Comparison of ENCODE assay signal across 19 cellular contexts in the genomic region with DNA sequence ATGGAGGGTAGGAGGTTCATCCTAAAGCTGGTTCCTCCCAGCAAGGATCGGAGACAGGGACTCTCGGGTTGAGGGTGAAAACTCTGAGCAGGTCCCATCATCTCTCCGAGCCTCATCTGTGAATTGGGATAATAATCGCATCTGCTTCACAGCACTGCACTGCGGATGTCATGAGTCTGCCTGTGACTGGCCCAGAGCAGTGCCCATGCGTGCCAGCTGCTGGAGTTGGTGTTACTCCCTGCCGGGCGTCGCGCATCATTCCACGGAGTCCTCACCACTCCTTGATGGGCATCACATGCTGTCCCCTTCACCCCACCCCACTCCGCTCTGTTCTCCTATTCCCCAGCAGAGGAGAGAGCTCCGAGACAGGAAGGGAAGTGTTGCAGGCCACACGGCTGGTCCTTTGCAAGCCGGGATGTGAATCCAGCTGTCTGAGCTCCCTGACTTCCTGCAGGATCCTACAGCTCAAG. TPM values are rescaled to one million over a fixed set of nuclear protein-coding genes. Genes with fewer than 3 reads are reported as not detected.
A peak's percentile ranks its signal among the peaks of the same experiment; 100 is the strongest.
DNase-seq lines count a peak whose midpoint lies in the region; ATAC-seq and TF ChIP-seq lines count a peak whose summit lies in the region.
"Had no signal": no experiment of that assay in that cellular context is flagged by ENCODE, and none has a peak within 500 bp of the region (broad histone marks: within the 10 kb centered on the region; RNA-seq: fewer than 3 reads in every experiment).

No MANE protein-coding gene starts in this region.

- peak overlapping the region; percentile 75 for H3K27ac ChIP-seq in Panc1 (ENCODE audit: low read length)
- H3K27ac ChIP-seq: right lobe of liver had no signal

- peaks cover 15% of the 10 kb centered on the region for H3K4me1 ChIP-seq in Panc1 (ENCODE audit: control insufficient read depth, insufficient read depth, low read length)
- H3K4me1 ChIP-seq: right lobe of liver had no signal

- TF ChIP-seq CTCF in Panc1 (IDR thresholded peaks at IDR 0.05) (no peak), glutamatergic neuron (IDR thresholded peaks at IDR 0.05; ENCODE audit: partially characterized antibody, unreplicated experiment) (no peak)

- H3K27ac Mint-ChIP-seq in glutamatergic neuron (ENCODE audit: unreplicated experiment), result peak overlapping the region; percentile 5
- H3K27ac Mint-ChIP-seq: activated T-helper 17 cell treated with anti-CD3 and anti-CD28 coated beads, Interleukin-2, amount 50 U/mL, for 72 hours; CD4-positive, alpha-beta memory T cell; T-cell had no signal

- no peaks in the 10 kb centered on the region for H3K36me3 ChIP-seq in Panc1 (ENCODE audit: control insufficient read depth, insufficient read depth, low read length)

- no peak overlapping the region for H3K4me3 ChIP-seq in Panc1 (ENCODE audit: low read depth in 2 of 2, low read length in 2 of 2)
- H3K4me3 ChIP-seq: body of pancreas, right lobe of liver had no signal

- H3K9me3 Mint-ChIP-seq in glutamatergic neuron (ENCODE audit: unreplicated experiment), result peaks cover 1% of the 10 kb centered on the region
- H3K9me3 Mint-ChIP-seq: activated T-helper 17 cell treated with anti-CD3 and anti-CD28 coated beads, Interleukin-2, amount 50 U/mL, for 72 hours; T-cell had no signal

- CTCF ChIA-PET in Panc1 (lab: Charles Lee), result no interaction called here

- POLR2A ChIA-PET in Panc1 (lab: Charles Lee), result interaction anchor here (0.5 to 0.6 kb wide), 2 partner anchors 121 to 1885 kb away, joined by 4 to 5 read pairs; no protein-coding TSS in a partner anchor

- H3K4me1 Mint-ChIP-seq in glutamatergic neuron (ENCODE audit: low read depth, unreplicated experiment), result peaks cover 24% of the 10 kb centered on the region

- H3K36me3 Mint-ChIP-seq in glutamatergic neuron (ENCODE audit: unreplicated experiment), result no peaks in the 10 kb centered on the region
- H3K36me3 Mint-ChIP-seq: CD4-positive, alpha-beta memory T cell; T-cell had no signal

- no peaks in the 10 kb centered on the region for H3K9me3 ChIP-seq in Panc1 (ENCODE audit: control insufficient read depth, insufficient read depth, low read depth, low read length)
- H3K9me3 ChIP-seq: body of pancreas, right lobe of liver had no signal

- ATAC-seq in Panc1, result peak; percentile 46
- no peak for ATAC-seq in GM21390 (IDR thresholded peaks at IDR 0.05; ENCODE audit: unreplicated experiment)
- ATAC-seq: activated T-helper 17 cell treated with anti-CD3 and anti-CD28 coated beads, Interleukin-2, amount 50 U/mL, for 72 hours; stimulated activated naive CD8-positive, alpha-beta T cell treated with anti-CD3 and anti-CD28 coated beads, Interleukin-15, Interleukin-2, amounts not matched to agents 100 U/mL and 50 U/mL, for 24 hours; T-cell had no signal

- DNase-seq in DMS53 (lab: John Stamatoyannopoulos, UW) (peak; percentile 60), DMS53 treated with DMSO at 0.1 percent for 48 hours (lab: John Stamatoyannopoulos, UW; ENCODE audit: unreplicated experiment) (no peak), Panc1 (ENCODE audit: low read depth, low spot score) (no peak), glutamatergic neuron (peak; percentile 14), posterior vena cava (ENCODE audit: low spot score) (peak; percentile 49), HuH-7.5 (ENCODE audit: low spot score) (no peak), ecto neural progenitor cell (ENCODE audit: low spot score) (no peak)
- DNase-seq: activated CD4-positive, alpha-beta T cell treated with anti-CD3 and anti-CD28 coated beads for 1 hour; CD4-positive, alpha-beta memory T cell; effector CD8-positive, alpha-beta T cell; NCI-H1048; stimulated activated naive CD8-positive, alpha-beta T cell treated with anti-CD3 and anti-CD28 coated beads, Interleukin-15, Interleukin-2, amounts not matched to agents 100 U/mL and 50 U/mL, for 24 hours had no signal

- in situ Hi-C loops in Panc1 (cut with HindIII; ENCODE audit: low pct_unique_long_range_greater_than_20kb, low sequenced_read_pairs), result no loop called here

- BruUV-seq in Panc1 (replicated peaks; lab: Mats Ljungman, UMichigan), result no TSS peak

- no peak overlapping the region for H3K4me3 Mint-ChIP-seq in glutamatergic neuron (ENCODE audit: unreplicated experiment)
- H3K4me3 Mint-ChIP-seq: activated T-helper 17 cell treated with anti-CD3 and anti-CD28 coated beads, Interleukin-2, amount 50 U/mL, for 72 hours; CD4-positive, alpha-beta memory T cell; T-cell had no signal

- H3K27me3 ChIP-seq in Panc1 (ENCODE audit: control insufficient read depth, insufficient read depth, low read length), result no peaks in the 10 kb centered on the region
- H3K27me3 ChIP-seq: body of pancreas, right lobe of liver had no signal

- intact Hi-C loops in Panc1 (cut with micrococcal nuclease; ENCODE audit: unreplicated experiment) (loop anchor here (1.0 kb wide), 1 partner anchor 179 kb away; no protein-coding TSS in a partner anchor), posterior vena cava (cut with DNase I) (loop anchor here (5.0 kb wide), 3 partner anchors 125 to 205 kb away; partner anchors contain the start of gene COL27A1 (in 1 of the 2))

- H3K27me3 Mint-ChIP-seq in glutamatergic neuron (ENCODE audit: unreplicated experiment), result peaks cover 4% of the 10 kb centered on the region

RNA-seq across cellular contexts. Expression of gene ORM1, which starts 35.1 kb away (rescaled TPM):
- 3.5 TPM for total RNA-seq in Panc1 (2021; ENCODE audit: unreplicated experiment)
- polyA plus RNA-seq in Panc1 (2012; ENCODE audit: insufficient read length), result not detected
- total RNA-seq in glutamatergic neuron (ENCODE audit: unreplicated experiment), result not detected
- total RNA-seq in posterior vena cava, result 1 to 10 TPM in 1 of 2 donors, not detected in 1; 1.8 TPM
- total RNA-seq: activated T-helper 17 cell treated with anti-CD3 and anti-CD28 coated beads, Interleukin-2, amount 50 U/mL, for 72 hours; CD4-positive, alpha-beta memory T cell; fibroblast of villous mesenchyme; G401 had no signal
- polyA plus RNA-seq: CD4-positive, alpha-beta memory T cell had no signal

RNA-seq across cellular contexts. Expression of gene ORM2, which starts 41.9 kb away (rescaled TPM):
- total RNA-seq in Panc1 (2021; ENCODE audit: unreplicated experiment), result 0.77 TPM
- not detected for polyA plus RNA-seq in Panc1 (2012; ENCODE audit: insufficient read length)
- total RNA-seq in glutamatergic neuron (ENCODE audit: unreplicated experiment), result not detected
- not detected for total RNA-seq in posterior vena cava
- total RNA-seq: activated T-helper 17 cell treated with anti-CD3 and anti-CD28 coated beads, Interleukin-2, amount 50 U/mL, for 72 hours; body of pancreas; CD4-positive, alpha-beta memory T cell; fibroblast of villous mesenchyme; G401 had no signal
- polyA plus RNA-seq: CD4-positive, alpha-beta memory T cell had no signal

Comparison
In these comparisons a context has a peak if more than half of its experiments do, and no peak if none do; other contexts are left out.
1. DNase-seq: peak in DMS53 (single experiment), glutamatergic neuron (single experiment) and posterior vena cava (single experiment); none in DMS53 treated with DMSO at 0.1 percent for 48 hours (single experiment), Panc1 (single experiment), HuH-7.5 (single experiment) and ecto neural progenitor cell (single experiment).